In the genomic region with DNA sequence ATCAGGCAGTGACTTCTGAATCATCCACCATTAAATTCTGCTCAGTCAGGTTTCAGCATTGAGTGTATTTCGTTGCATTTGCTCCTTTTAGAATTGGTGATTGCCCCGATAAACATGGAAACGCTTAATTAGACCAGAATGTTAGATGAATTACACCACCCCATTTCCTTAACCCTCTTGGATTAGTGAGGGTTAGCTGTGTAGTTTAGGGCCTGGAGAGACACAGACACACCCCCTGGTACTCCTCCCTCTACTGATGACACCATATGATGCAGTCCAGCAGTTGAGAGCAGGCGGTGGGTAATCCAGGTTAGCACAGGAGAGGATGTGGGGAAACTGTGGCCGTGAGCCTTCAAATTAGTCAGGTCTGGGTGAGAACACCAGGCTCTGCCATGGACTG, we compare ENCODE assay signal across 14 cellular contexts. TPM values are rescaled to one million over a fixed set of nuclear protein-coding genes. Genes with fewer than 3 reads are reported as not detected.
DNase-seq lines count a peak whose midpoint lies in the region; ATAC-seq and TF ChIP-seq lines count a peak whose summit lies in the region.
"Had no signal": no experiment of that assay in that cellular context is flagged by ENCODE, and none has a peak within 500 bp of the region (broad histone marks: within the 10 kb centered on the region; RNA-seq: fewer than 3 reads in every experiment).

No MANE protein-coding gene starts in this region.

- H3K27ac Mint-ChIP-seq in activated CD4-positive, alpha-beta memory T cell treated with anti-CD3 and anti-CD28 coated beads, Interleukin-2, amount 10 ng/mL, durations not matched to agents 7 days and 5 days: no peak overlapping the region
- no peak overlapping the region for H3K27ac Mint-ChIP-seq in activated CD4-positive, alpha-beta memory T cell treated with anti-CD3 and anti-CD28 coated beads for 36 hours
- no peak overlapping the region for H3K27ac Mint-ChIP-seq in activated CD8-positive, alpha-beta T cell treated with anti-CD3 and anti-CD28 coated beads for 36 hours
- H3K27ac Mint-ChIP-seq in immature natural killer cell: peak overlapping the region in 5 of 6 donors; percentile 23 to 80 (median 68)
- peak overlapping the region in 1 of 8 donors; percentile 3 for H3K27ac Mint-ChIP-seq in CD8-positive, alpha-beta memory T cell

- H3K9me3 ChIP-seq in BLaER1 treated with 17β-estradiol and CSF1 and Interleukin-3, amounts not matched to agents 10 nM and 100 nM (replicated peaks in 1 of 11): no peaks in the 10 kb centered on the region
- no peaks in the 10 kb centered on the region for H3K9me3 ChIP-seq in CD8-positive, alpha-beta memory T cell (ENCODE audit: low read length)

- H3K27ac ChIP-seq in BLaER1 treated with 17β-estradiol and CSF1 and Interleukin-3, amounts not matched to agents 10 nM and 100 nM: no peak overlapping the region
- no peak overlapping the region for H3K27ac ChIP-seq in CD8-positive, alpha-beta memory T cell (ENCODE audit: low read depth, low read length)

- no peak overlapping the region for H3K9ac ChIP-seq in BLaER1 treated with 17β-estradiol and CSF1 and Interleukin-3, amounts not matched to agents 10 nM and 100 nM

- peaks cover 16% of the 10 kb centered on the region for H3K27me3 Mint-ChIP-seq in activated CD4-positive, alpha-beta memory T cell treated with anti-CD3 and anti-CD28 coated beads, Interleukin-2, amount 10 ng/mL, durations not matched to agents 7 days and 5 days
- H3K27me3 Mint-ChIP-seq in activated CD4-positive, alpha-beta memory T cell treated with anti-CD3 and anti-CD28 coated beads for 36 hours: no peaks in the 10 kb centered on the region
- H3K27me3 Mint-ChIP-seq in activated CD8-positive, alpha-beta T cell treated with anti-CD3 and anti-CD28 coated beads for 36 hours: no peaks in the 10 kb centered on the region
- H3K27me3 Mint-ChIP-seq in immature natural killer cell (ENCODE audit: low read depth in 3 of 3): peaks cover 0 to 3% (median 0%) of the 10 kb centered on the region in 3 donors
- peaks cover 4 to 5% of the 10 kb centered on the region in 2 donors for H3K27me3 Mint-ChIP-seq in CD8-positive, alpha-beta memory T cell

- ATAC-seq in activated CD8-positive, alpha-beta T cell treated with anti-CD3 and anti-CD28 coated beads for 36 hours: peak; percentile 69
- ATAC-seq: HepG2 had no signal

- CTCF ChIA-PET in activated CD4-positive, alpha-beta memory T cell treated with anti-CD3 and anti-CD28 coated beads, Interleukin-2, amount 10 ng/mL, durations not matched to agents 7 days and 5 days (lab: Charles Lee): interaction anchor here (3.2 kb wide), 1 partner anchor 10 kb away, joined by 12 read pairs; no protein-coding TSS in a partner anchor
- CTCF ChIA-PET in activated CD4-positive, alpha-beta memory T cell treated with anti-CD3 and anti-CD28 coated beads for 36 hours (lab: Charles Lee): interaction anchor here (1.1 kb wide), 1 partner anchor 89 kb away, joined by 3 read pairs; no protein-coding TSS in a partner anchor
- CTCF ChIA-PET in activated CD8-positive, alpha-beta T cell treated with anti-CD3 and anti-CD28 coated beads for 36 hours (lab: Charles Lee): interaction anchor here (0.9 to 1.0 kb wide), 2 partner anchors 10 to 38 kb away, joined by 3 to 4 read pairs; no protein-coding TSS in a partner anchor
- CTCF ChIA-PET in CD8-positive, alpha-beta memory T cell (lab: Charles Lee): no interaction called here

- peaks cover 21% of the 10 kb centered on the region for H3K4me1 Mint-ChIP-seq in activated CD4-positive, alpha-beta memory T cell treated with anti-CD3 and anti-CD28 coated beads, Interleukin-2, amount 10 ng/mL, durations not matched to agents 7 days and 5 days
- peaks cover 15% of the 10 kb centered on the region for H3K4me1 Mint-ChIP-seq in activated CD4-positive, alpha-beta memory T cell treated with anti-CD3 and anti-CD28 coated beads for 36 hours (ENCODE audit: low read depth)
- peaks cover 17% of the 10 kb centered on the region for H3K4me1 Mint-ChIP-seq in activated CD8-positive, alpha-beta T cell treated with anti-CD3 and anti-CD28 coated beads for 36 hours (ENCODE audit: low read depth)
- peaks cover 22 to 29% of the 10 kb centered on the region in 2 donors for H3K4me1 Mint-ChIP-seq in immature natural killer cell
- peaks cover 10 to 15% (median 14%) of the 10 kb centered on the region in 3 donors for H3K4me1 Mint-ChIP-seq in CD8-positive, alpha-beta memory T cell

- H3K36me3 Mint-ChIP-seq in activated CD4-positive, alpha-beta memory T cell treated with anti-CD3 and anti-CD28 coated beads, Interleukin-2, amount 10 ng/mL, durations not matched to agents 7 days and 5 days (ENCODE audit: low read depth): no peaks in the 10 kb centered on the region
- H3K36me3 Mint-ChIP-seq in activated CD4-positive, alpha-beta memory T cell treated with anti-CD3 and anti-CD28 coated beads for 36 hours: no peaks in the 10 kb centered on the region
- no peaks in the 10 kb centered on the region for H3K36me3 Mint-ChIP-seq in activated CD8-positive, alpha-beta T cell treated with anti-CD3 and anti-CD28 coated beads for 36 hours (ENCODE audit: low read depth)
- peaks cover 12 to 23% (median 20%) of the 10 kb centered on the region in 3 donors for H3K36me3 Mint-ChIP-seq in immature natural killer cell
- H3K36me3 Mint-ChIP-seq in CD8-positive, alpha-beta memory T cell: peaks cover 0 to 22% (median 0%) of the 10 kb centered on the region in 3 donors

- H3K36me3 ChIP-seq in BLaER1 treated with 17β-estradiol and CSF1 and Interleukin-3, amounts not matched to agents 10 nM and 100 nM: peaks cover 0 to 50% (median 0%) of the 10 kb centered on the region in 11 experiments; a peak in 6 of 22 replicates
- H3K36me3 ChIP-seq in CD8-positive, alpha-beta memory T cell (ENCODE audit: insufficient read depth, low read length): no peaks in the 10 kb centered on the region

- peak; percentile 22 for DNase-seq in activated CD4-positive, alpha-beta memory T cell treated with anti-CD3 and anti-CD28 coated beads, Interleukin-2, amount 10 ng/mL, durations not matched to agents 7 days and 5 days
- no peak for DNase-seq in activated CD4-positive, alpha-beta memory T cell treated with anti-CD3 and anti-CD28 coated beads for 36 hours
- DNase-seq in activated CD8-positive, alpha-beta T cell treated with anti-CD3 and anti-CD28 coated beads for 36 hours: no peak
- DNase-seq in immature natural killer cell: peak in 1 of 3 donors; percentile 21
- DNase-seq in CD8-positive, alpha-beta memory T cell: no peak
- DNase-seq in COLO829 (ENCODE audit: low spot score): no peak
- no peak for DNase-seq in OCI-M2 (lab: John Stamatoyannopoulos, UW; ENCODE audit: unreplicated experiment)
- DNase-seq: EL, H7, Karpas-422, NCI-H1105 treated with DMSO at 0.1 percent for 48 hours, NCI-H187 had no signal

- intact Hi-C loops in activated CD4-positive, alpha-beta memory T cell treated with anti-CD3 and anti-CD28 coated beads for 36 hours (cut with micrococcal nuclease): no loop called here
- intact Hi-C loops in activated CD8-positive, alpha-beta T cell treated with anti-CD3 and anti-CD28 coated beads for 36 hours (cut with micrococcal nuclease): loop anchor here (10.0 kb wide), 1 partner anchor 408 kb away; no protein-coding TSS in a partner anchor

- H3K4me2 ChIP-seq in BLaER1 treated with 17β-estradiol and CSF1 and Interleukin-3, amounts not matched to agents 10 nM and 100 nM: peak overlapping the region in 7 of 11 experiments; percentile 5 to 47 (median 36); a peak in 10 of 22 replicates

- POLR2A ChIA-PET in activated CD4-positive, alpha-beta memory T cell treated with anti-CD3 and anti-CD28 coated beads, Interleukin-2, amount 10 ng/mL, durations not matched to agents 7 days and 5 days (lab: Charles Lee): no interaction called here
- POLR2A ChIA-PET in activated CD4-positive, alpha-beta memory T cell treated with anti-CD3 and anti-CD28 coated beads for 36 hours (lab: Charles Lee): no interaction called here
- POLR2A ChIA-PET in activated CD8-positive, alpha-beta T cell treated with anti-CD3 and anti-CD28 coated beads for 36 hours (lab: Charles Lee): no interaction called here
- POLR2A ChIA-PET in CD8-positive, alpha-beta memory T cell (lab: Charles Lee): no interaction called here

- H3K4me3 ChIP-seq in BLaER1 treated with 17β-estradiol and CSF1 and Interleukin-3, amounts not matched to agents 10 nM and 100 nM: no peak overlapping the region
- no peak overlapping the region for H3K4me3 ChIP-seq in CD8-positive, alpha-beta memory T cell (ENCODE audit: low read length)

- H3K27me3 ChIP-seq in BLaER1 treated with 17β-estradiol and CSF1 and Interleukin-3, amounts not matched to agents 10 nM and 100 nM: no peaks in the 10 kb centered on the region
- no peaks in the 10 kb centered on the region for H3K27me3 ChIP-seq in CD8-positive, alpha-beta memory T cell (ENCODE audit: insufficient read depth, low read length, poor library complexity, severe bottlenecking)

- peaks cover 0 to 4% (median 0%) of the 10 kb centered on the region in 11 experiments; a peak in 1 of 22 replicates for H4K20me1 ChIP-seq in BLaER1 treated with 17β-estradiol and CSF1 and Interleukin-3, amounts not matched to agents 10 nM and 100 nM

- no peak for TF ChIP-seq CTCF in activated CD8-positive, alpha-beta T cell treated with anti-CD3 and anti-CD28 coated beads for 36 hours (IDR thresholded peaks at IDR 0.05)

- H3K4me1 ChIP-seq in BLaER1 treated with 17β-estradiol and CSF1 and Interleukin-3, amounts not matched to agents 10 nM and 100 nM: peaks cover 0 to 74% (median 61%) of the 10 kb centered on the region in 10 experiments; a peak in 16 of 20 replicates
- peaks cover 5% of the 10 kb centered on the region for H3K4me1 ChIP-seq in CD8-positive, alpha-beta memory T cell (ENCODE audit: insufficient read depth, low read length)

- no peak overlapping the region for H3K4me3 Mint-ChIP-seq in activated CD4-positive, alpha-beta memory T cell treated with anti-CD3 and anti-CD28 coated beads, Interleukin-2, amount 10 ng/mL, durations not matched to agents 7 days and 5 days
- H3K4me3 Mint-ChIP-seq in activated CD4-positive, alpha-beta memory T cell treated with anti-CD3 and anti-CD28 coated beads for 36 hours: no peak overlapping the region
- H3K4me3 Mint-ChIP-seq in activated CD8-positive, alpha-beta T cell treated with anti-CD3 and anti-CD28 coated beads for 36 hours: no peak overlapping the region
- H3K4me3 Mint-ChIP-seq in immature natural killer cell: peak overlapping the region in 2 of 5 donors; percentile 3 to 6
- H3K4me3 Mint-ChIP-seq in CD8-positive, alpha-beta memory T cell: no peak overlapping the region

- H3K9me3 Mint-ChIP-seq in activated CD4-positive, alpha-beta memory T cell treated with anti-CD3 and anti-CD28 coated beads, Interleukin-2, amount 10 ng/mL, durations not matched to agents 7 days and 5 days: no peaks in the 10 kb centered on the region
- no peaks in the 10 kb centered on the region for H3K9me3 Mint-ChIP-seq in activated CD4-positive, alpha-beta memory T cell treated with anti-CD3 and anti-CD28 coated beads for 36 hours
- H3K9me3 Mint-ChIP-seq in activated CD8-positive, alpha-beta T cell treated with anti-CD3 and anti-CD28 coated beads for 36 hours: no peaks in the 10 kb centered on the region
- H3K9me3 Mint-ChIP-seq in immature natural killer cell: no peaks in the 10 kb centered on the region
- no peaks in the 10 kb centered on the region for H3K9me3 Mint-ChIP-seq in CD8-positive, alpha-beta memory T cell

RNA-seq across cellular contexts. Expression of a gene that starts 33.7 kb away (rescaled TPM):
- under 1 TPM in 1 of 2 experiments, not detected in 1; 0.08 TPM for total RNA-seq in activated CD4-positive, alpha-beta memory T cell treated with anti-CD3 and anti-CD28 coated beads, Interleukin-2, amount 10 ng/mL, durations not matched to agents 7 days and 5 days
- under 1 TPM; 0.05 to 0.10 TPM for total RNA-seq in activated CD4-positive, alpha-beta memory T cell treated with anti-CD3 and anti-CD28 coated beads for 36 hours
- under 1 TPM; 0.34 TPM for total RNA-seq in activated CD8-positive, alpha-beta T cell treated with anti-CD3 and anti-CD28 coated beads for 36 hours
- 10 to 100 TPM; 10.9 to 26.8 (median 21.1) TPM for polyA plus RNA-seq in immature natural killer cell
- total RNA-seq in CD8-positive, alpha-beta memory T cell: under 1 TPM; 0.40 to 0.53 TPM
- polyA plus RNA-seq in CD8-positive, alpha-beta memory T cell: 3.1 TPM
- total RNA-seq: HepG2 had no signal

Comparison
In these comparisons a context has a peak if more than half of its experiments do, and no peak if none do; other contexts are left out.
1. H3K27ac Mint-ChIP-seq: peak in immature natural killer cell (5 of 6); none in activated CD4-positive, alpha-beta memory T cell treated with anti-CD3 and anti-CD28 coated beads, Interleukin-2, amount 10 ng/mL, durations not matched to agents 7 days and 5 days (single experiment), activated CD4-positive, alpha-beta memory T cell treated with anti-CD3 and anti-CD28 coated beads for 36 hours (single experiment) and activated CD8-positive, alpha-beta T cell treated with anti-CD3 and anti-CD28 coated beads for 36 hours (single experiment).